Comparison of ENCODE assay signal across 20 cellular contexts in genomic region chr14:79627058-79627457, GRCh38.
DNase-seq lines count a peak whose midpoint lies in the region; ATAC-seq, FAIRE-seq and TF ChIP-seq lines count a peak whose summit lies in the region.
"Had no signal": no experiment of that assay in that cellular context is flagged by ENCODE, and none has a peak within 500 bp of the region (broad histone marks: within the 10 kb centered on the region; RNA-seq: fewer than 3 reads in every experiment).

No MANE protein-coding gene starts in this region.

- H2AFZ ChIP-seq in HepG2 (ENCODE audit: low read length) = no peak overlapping the region
- H2AFZ ChIP-seq in K562 (ENCODE audit: low read depth, low read length) = no peak overlapping the region

- intact Hi-C loops in HepG2 (cut with micrococcal nuclease; ENCODE audit: unreplicated experiment) = no loop called here
- intact Hi-C loops in right lobe of liver (cut with DNase I) = no loop called here
- intact Hi-C loops in K562 (cut with micrococcal nuclease) = no loop called here

- no peak overlapping the region for H3K4me3 ChIP-seq in HepG2 (replicated peaks in 1 of 3; ENCODE audit: insufficient read depth in 1 of 3, low read depth in 2 of 3, low read length in 3 of 3)
- no peak overlapping the region for H3K4me3 ChIP-seq in right lobe of liver
- no peak overlapping the region for H3K4me3 ChIP-seq in K562
- H3K4me3 ChIP-seq: BLaER1 treated with 17β-estradiol and CSF1 and Interleukin-3, amounts not matched to agents 10 nM and 100 nM; HAP-1 had no signal

- no peaks in the 10 kb centered on the region for H3K79me2 ChIP-seq in HepG2 (ENCODE audit: insufficient read depth, low read length)
- no peaks in the 10 kb centered on the region for H3K79me2 ChIP-seq in K562 (ENCODE audit: control insufficient read depth, insufficient read depth, low read length)

- H3K4me2 ChIP-seq in HepG2 (ENCODE audit: low read depth, low read length) (no peak overlapping the region), K562 (ENCODE audit: insufficient read depth, low read length) (no peak overlapping the region)
- H3K4me2 ChIP-seq: BLaER1 treated with 17β-estradiol and CSF1 and Interleukin-3, amounts not matched to agents 10 nM and 100 nM had no signal

- H3K9me3 ChIP-seq in HepG2 (ENCODE audit: low read length) = peaks cover 91% of the 10 kb centered on the region
- H3K9me3 ChIP-seq in right lobe of liver = no peaks in the 10 kb centered on the region
- H3K9me3 ChIP-seq in K562 (replicated peaks; ENCODE audit: control insufficient read depth, insufficient read depth, low read depth, low read length) = no peaks in the 10 kb centered on the region
- H3K9me3 ChIP-seq: HAP-1 had no signal

- no peaks in the 10 kb centered on the region for H3K9me1 ChIP-seq in K562 (ENCODE audit: control insufficient read depth, insufficient read depth, low read length)

- H3K27me3 ChIP-seq in HepG2 (ENCODE audit: control insufficient read depth in 1 of 2, insufficient read depth in 2 of 2, low read length in 2 of 2) (no peaks in the 10 kb centered on the region), right lobe of liver (no peaks in the 10 kb centered on the region), K562 (ENCODE audit: control insufficient read depth in 2 of 2, insufficient read depth in 2 of 2, low read length in 2 of 2) (no peaks in the 10 kb centered on the region)
- H3K27me3 ChIP-seq: BLaER1 treated with 17β-estradiol and CSF1 and Interleukin-3, amounts not matched to agents 10 nM and 100 nM had no signal

- DNase-seq in HepG2 (ENCODE audit: low spot score) (no peak), right lobe of liver (no peak), K562 (ENCODE audit: extremely low read depth in 1 of 4, low spot score in 3 of 4) (no peak), inferior parietal cortex (ENCODE audit: extremely low spot score) (peak; percentile 0), mucosa of gallbladder (ENCODE audit: low spot score) (no peak), NCI-H2081 treated with DMSO at 0.1 percent for 48 hours (lab: John Stamatoyannopoulos, UW) (no peak)
- DNase-seq: Calu3; CD8-positive, alpha-beta T cell; DMS 273 treated with DMSO at 0.1 percent for 48 hours; DMS53; DND-41; EL; GOT3; KBM-7 had no signal

- H3K9ac ChIP-seq in HepG2 (ENCODE audit: insufficient read depth, low read depth, low read length) = no peak overlapping the region
- no peak overlapping the region for H3K9ac ChIP-seq in K562 (ENCODE audit: insufficient read depth in 1 of 2, low read depth in 2 of 2, low read length in 2 of 2)
- H3K9ac ChIP-seq: BLaER1 treated with 17β-estradiol and CSF1 and Interleukin-3, amounts not matched to agents 10 nM and 100 nM had no signal

- POLR2A ChIA-PET in HepG2 (lab: Yijun Ruan, JAX) = no interaction called here
- POLR2A ChIA-PET in K562 (lab: Yijun Ruan, JAX) = no interaction called here

- in situ Hi-C loops in HepG2 (cut with HindIII; ENCODE audit: extremely low pct_ligation_motif_present, low pct_unique_long_range_greater_than_20kb) = no loop called here
- in situ Hi-C loops in K562 (cut with MboI) = no loop called here

- H3K4me1 ChIP-seq in HepG2 (ENCODE audit: insufficient read depth, low read length) = no peaks in the 10 kb centered on the region
- H3K4me1 ChIP-seq in right lobe of liver = no peaks in the 10 kb centered on the region
- no peaks in the 10 kb centered on the region for H3K4me1 ChIP-seq in K562 (replicated peaks in 1 of 2; ENCODE audit: control insufficient read depth in 2 of 2, insufficient read depth in 2 of 2, low read length in 2 of 2)
- H3K4me1 ChIP-seq: HAP-1 had no signal

- BruUV-seq in HepG2 (replicated peaks; lab: Mats Ljungman, UMichigan) = no TSS peak
- BruUV-seq in K562 (replicated peaks; lab: Mats Ljungman, UMichigan) = no TSS peak

- CTCF ChIA-PET in HepG2 (lab: Yijun Ruan, JAX; ENCODE audit: low intra/inter-chr PET ratio, low total read pairs) (no interaction called here), K562 (lab: Yijun Ruan, JAX; ENCODE audit: low intra/inter-chr PET ratio) (no interaction called here)

- TF ChIP-seq RAD21 in HepG2 (CRISPR knock-in tag; IDR thresholded peaks at IDR 0.05) (no peak), K562 (CRISPR knock-in tag; conservative IDR thresholded peaks at IDR 0.05 in 1 of 2, IDR thresholded peaks at IDR 0.05 in 1 of 2) (no peak)

- H4K20me1 ChIP-seq in HepG2 (ENCODE audit: insufficient read depth, low read length) (no peaks in the 10 kb centered on the region), K562 (replicated peaks; ENCODE audit: control insufficient read depth, insufficient read depth, low read length) (no peaks in the 10 kb centered on the region)
- H4K20me1 ChIP-seq: BLaER1 treated with 17β-estradiol and CSF1 and Interleukin-3, amounts not matched to agents 10 nM and 100 nM had no signal

- no peak for ATAC-seq in HepG2
- no peak for ATAC-seq in right lobe of liver
- ATAC-seq in K562 = no peak
- ATAC-seq in GM18873 (IDR thresholded peaks at IDR 0.05; ENCODE audit: low FRiP score, unreplicated experiment) = no peak
- ATAC-seq: CD8-positive, alpha-beta T cell had no signal

- no peak for TF ChIP-seq EP300 in HepG2 (IDR thresholded peaks at IDR 0.05; ENCODE audit: low read depth in 2 of 2, low read length in 2 of 2)
- TF ChIP-seq EP300 in HepG2 (CRISPR knock-in tag; IDR thresholded peaks at IDR 0.05; ENCODE audit: borderline replicate concordance) = no peak
- no peak for TF ChIP-seq EP300 in K562 (IDR thresholded peaks at IDR 0.05; ENCODE audit: low read length)

- H3K27ac ChIP-seq in HepG2 (ENCODE audit: extremely low read length, insufficient read depth, low read length) = no peak overlapping the region
- no peak overlapping the region for H3K27ac ChIP-seq in right lobe of liver
- H3K27ac ChIP-seq in K562 (ENCODE audit: extremely low read depth, low read depth, low read length) = no peak overlapping the region
- H3K27ac ChIP-seq: 22Rv1; BLaER1 treated with 17β-estradiol and CSF1 and Interleukin-3, amounts not matched to agents 10 nM and 100 nM had no signal

- no peak for TF ChIP-seq POLR2A in HepG2 (IDR thresholded peaks at IDR 0.05; ENCODE audit: insufficient read depth in 1 of 2, low read depth in 2 of 2, low read length in 2 of 2)
- no peak for TF ChIP-seq POLR2A in right lobe of liver (IDR thresholded peaks at IDR 0.05)
- TF ChIP-seq POLR2A in K562 (conservative IDR thresholded peaks at IDR 0.05) = no peak

- no peaks in the 10 kb centered on the region for H3K36me3 ChIP-seq in HepG2 (replicated peaks in 1 of 2; ENCODE audit: control insufficient read depth in 1 of 2, insufficient read depth in 2 of 2, low read length in 2 of 2)
- no peaks in the 10 kb centered on the region for H3K36me3 ChIP-seq in right lobe of liver
- H3K36me3 ChIP-seq in K562 (ENCODE audit: control insufficient read depth, insufficient read depth, low read length) = no peaks in the 10 kb centered on the region
- H3K36me3 ChIP-seq: BLaER1 treated with 17β-estradiol and CSF1 and Interleukin-3, amounts not matched to agents 10 nM and 100 nM; HAP-1 had no signal

- FAIRE-seq in HepG2 (lab: Jason Lieb, UNC) (no peak), K562 (lab: Jason Lieb, UNC) (no peak)
- FAIRE-seq: G401.6, GM12891 had no signal

- TF ChIP-seq CTCF in HepG2 (CRISPR knock-in tag; IDR thresholded peaks at IDR 0.05) = no peak
- TF ChIP-seq CTCF in right lobe of liver (IDR thresholded peaks at IDR 0.05) = no peak
- no peak for TF ChIP-seq CTCF in K562 (IDR thresholded peaks at IDR 0.05 in 2 of 3, conservative IDR thresholded peaks at IDR 0.05 in 1 of 3; ENCODE audit: insufficient read depth in 2 of 3, low read depth in 1 of 3, low read length in 3 of 3)

TF ChIP-seq in HepG2, 621 proteins besides CTCF, POLR2A, EP300 and RAD21 (continues in another document):
- TF ChIP-seq ARID2 (CRISPR knock-in tag; IDR thresholded peaks at IDR 0.05; ENCODE audit: borderline replicate concordance) (no peak), MAFF (IDR thresholded peaks at IDR 0.05; ENCODE audit: low read depth, low read length) (peak; percentile 99), ZNF883 (CRISPR knock-in tag; IDR thresholded peaks at IDR 0.05; ENCODE audit: not compliant biosample characterization) (no peak), MAFK (conservative IDR thresholded peaks at IDR 0.05 in 1 of 2, IDR thresholded peaks at IDR 0.05 in 1 of 2; ENCODE audit: low read length in 2 of 2) (peak; percentile 97 to 99), ZSCAN25 (CRISPR knock-in tag; IDR thresholded peaks at IDR 0.05) (no peak)

TF ChIP-seq in K562, 482 proteins besides CTCF, POLR2A, EP300 and RAD21:
- TF ChIP-seq C11orf30 (IDR thresholded peaks at IDR 0.05; ENCODE audit: low read depth) (peak; percentile 54; the same call in 1 of the 2 replicates), ZNF316 (IDR thresholded peaks at IDR 0.05) (peak; percentile 80), MAFF (IDR thresholded peaks at IDR 0.05; ENCODE audit: low read length) (peak; percentile 91), ATF2 (CRISPR knock-in tag; IDR thresholded peaks at IDR 0.05) (no peak), MAFK (IDR thresholded peaks at IDR 0.05; ENCODE audit: low read length) (peak; percentile 95), MAFG (tag; conservative IDR thresholded peaks at IDR 0.05) (peak; percentile 74), XRCC5 (IDR thresholded peaks at IDR 0.05; ENCODE audit: low read depth, low read length) (no peak), ZNF561 (CRISPR knock-in tag; conservative IDR thresholded peaks at IDR 0.05) (no peak)

Comparison
In these comparisons a context has a peak if more than half of its experiments do, and no peak if none do; other contexts are left out.
1. Of the 241 proteins assayed by ChIP-seq in both HepG2 and K562: peak only in HepG2: none; only in K562: MAFG; in both: MAFF and MAFK; in neither: 238.